Comparison of ENCODE assay signal across 22 cellular contexts in the genomic region with DNA sequence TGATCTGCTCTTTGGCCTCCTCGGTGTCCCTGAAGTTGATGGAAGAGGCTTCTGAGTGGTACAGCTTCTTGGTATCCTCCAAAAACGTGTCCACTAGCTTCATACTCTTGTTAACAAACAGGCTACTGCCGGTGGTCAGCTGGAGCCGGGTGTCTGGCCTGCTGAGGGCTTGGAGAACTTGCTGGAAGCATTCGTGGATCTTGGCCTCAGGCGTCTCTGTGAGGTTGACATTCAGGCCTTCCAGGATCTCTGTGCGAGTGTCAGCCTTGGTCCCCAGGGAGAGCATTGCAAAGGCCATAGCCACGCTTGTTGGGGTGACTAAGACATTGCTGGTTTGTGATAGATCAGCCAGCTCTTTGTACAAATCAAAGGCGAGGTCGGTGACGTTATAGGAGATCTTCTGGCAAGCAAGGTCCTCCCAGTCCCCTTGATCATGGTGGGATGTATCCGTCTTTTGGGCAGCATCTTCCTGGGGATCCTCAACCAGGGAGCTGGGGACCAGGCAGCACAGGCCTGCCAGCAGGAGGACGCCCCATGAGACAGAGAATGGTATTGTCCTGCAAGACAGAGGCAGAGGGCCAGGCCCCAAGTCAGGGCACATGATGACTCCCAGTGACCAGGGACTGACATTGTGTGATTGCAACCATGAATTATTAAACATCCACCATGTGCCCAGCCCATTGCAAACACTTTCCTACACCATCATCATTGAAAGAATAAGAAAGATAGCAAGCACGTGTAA. TPM values are rescaled to one million over a fixed set of nuclear protein-coding genes. Genes with fewer than 3 reads are reported as not detected.
DNase-seq lines count a peak whose midpoint lies in the region; ATAC-seq and TF ChIP-seq lines count a peak whose summit lies in the region.
"Had no signal": no experiment of that assay in that cellular context is flagged by ENCODE, and none has a peak within 500 bp of the region (broad histone marks: within the 10 kb centered on the region; RNA-seq: fewer than 3 reads in every experiment).

Gene SERPINA2, minus strand, starts transcription at position 553 of the 742 bp plus-strand sequence.

- DNase-seq in activated effector memory CD4-positive, alpha-beta T cell treated with anti-CD3 and anti-CD28 coated beads, Interleukin-2, amount 50 U/mL, for 16 hours, result peak; percentile 39
- DNase-seq in activated effector memory CD4-positive, alpha-beta T cell treated with Interleukin-2 at 50 U/mL for 16 hours, result no peak
- peak; percentile 50 for DNase-seq in RWPE2 (ENCODE audit: low spot score)
- DNase-seq in memory B cell (ENCODE audit: low spot score in 2 of 2), result no peak
- peak; percentile 45 for DNase-seq in upper lobe of right lung
- DNase-seq in stimulated activated CD4-positive, alpha-beta T cell treated with anti-CD3 and anti-CD28 coated beads, Interleukin-1b, Interleukin-23, amount 100 ng/mL, for 48 hours, result no peak
- no peak for DNase-seq in RWPE1 (ENCODE audit: low spot score)
- DNase-seq: AML-193, EL, GF-D8, H9, NCI-H1105, NCI-H146, NCI-H2029, NCI-H2227 treated with DMSO at 0.1 percent for 48 hours, NCI-H510A, NCI-H748 treated with DMSO at 0.1 percent for 48 hours had no signal

- H3K4me3 ChIP-seq in RWPE2 (ENCODE audit: severe bottlenecking) (no peak within 1 kb of the TSS), upper lobe of right lung (no peak within 1 kb of the TSS)

- peaks cover 12% of the 10 kb centered on the region for H3K27me3 Mint-ChIP-seq in memory B cell

- no peak for TF ChIP-seq CTCF in RWPE2 (IDR thresholded peaks at IDR 0.05; ENCODE audit: poor library complexity, severe bottlenecking)
- no peak for TF ChIP-seq CTCF in upper lobe of right lung (IDR thresholded peaks at IDR 0.05)
- no peak for TF ChIP-seq CTCF in RWPE1 (conservative IDR thresholded peaks at IDR 0.05; ENCODE audit: low read depth)

- peak within 1 kb of the TSS; percentile 65 for H3K27ac Mint-ChIP-seq in memory B cell
- H3K27ac Mint-ChIP-seq: H9 had no signal

- ATAC-seq in RWPE2 (ENCODE audit: low read depth) (no peak), memory B cell (ENCODE audit: low read depth) (no peak), upper lobe of right lung (no peak), HG03520 (IDR thresholded peaks at IDR 0.05; ENCODE audit: unreplicated experiment) (no peak)
- ATAC-seq: SK-N-SH treated with all-trans-retinoic acid at 6 μM for 48 hours had no signal

- H3K9me3 ChIP-seq in RWPE2 (ENCODE audit: severe bottlenecking) (no peaks in the 10 kb centered on the region), upper lobe of right lung (no peaks in the 10 kb centered on the region)

- no peaks in the 10 kb centered on the region for H3K36me3 Mint-ChIP-seq in memory B cell

- POLR2A ChIA-PET in RWPE1 (lab: Yijun Ruan, JAX; ENCODE audit: low non-redundant PET), result no interaction called here

- intact Hi-C loops in upper lobe of right lung (cut with DNase I), result no loop called here

- peaks cover 4% of the 10 kb centered on the region for H3K4me1 Mint-ChIP-seq in memory B cell

- CTCF ChIA-PET in RWPE1 (lab: Yijun Ruan, JAX), result no interaction called here

- H3K27me3 ChIP-seq in RWPE2 (ENCODE audit: insufficient read depth, poor library complexity, severe bottlenecking) (no peaks in the 10 kb centered on the region), upper lobe of right lung (no peaks in the 10 kb centered on the region)

- H3K4me1 ChIP-seq in RWPE2 (ENCODE audit: insufficient read depth, poor library complexity, severe bottlenecking), result no peaks in the 10 kb centered on the region
- no peaks in the 10 kb centered on the region for H3K4me1 ChIP-seq in upper lobe of right lung

- no peak within 1 kb of the TSS for H3K27ac ChIP-seq in RWPE2 (ENCODE audit: poor library complexity, severe bottlenecking)
- no peak within 1 kb of the TSS for H3K27ac ChIP-seq in upper lobe of right lung
- no peak within 1 kb of the TSS for H3K27ac ChIP-seq in RWPE1
- H3K27ac ChIP-seq: KMS-11 had no signal

- no peaks in the 10 kb centered on the region for H3K9me3 Mint-ChIP-seq in memory B cell
- H3K9me3 Mint-ChIP-seq: H9 had no signal

- no peaks in the 10 kb centered on the region for H3K36me3 ChIP-seq in RWPE2 (ENCODE audit: low read depth)
- H3K36me3 ChIP-seq in upper lobe of right lung, result no peaks in the 10 kb centered on the region

- no peak within 1 kb of the TSS for H3K4me3 Mint-ChIP-seq in memory B cell
- H3K4me3 Mint-ChIP-seq: H9 had no signal

RNA-seq across cellular contexts. Expression of gene SERPINA2, which starts in this region (rescaled TPM):
- not detected for total RNA-seq in upper lobe of right lung
- total RNA-seq: A172, H9, HT1080 had no signal

Comparison
In these comparisons a context has a peak if more than half of its experiments do, and no peak if none do; other contexts are left out.
1. DNase-seq: peak in activated effector memory CD4-positive, alpha-beta T cell treated with anti-CD3 and anti-CD28 coated beads, Interleukin-2, amount 50 U/mL, for 16 hours (single experiment) and RWPE2 (single experiment); none in activated effector memory CD4-positive, alpha-beta T cell treated with Interleukin-2 at 50 U/mL for 16 hours (single experiment), memory B cell (0 of 2), stimulated activated CD4-positive, alpha-beta T cell treated with anti-CD3 and anti-CD28 coated beads, Interleukin-1b, Interleukin-23, amount 100 ng/mL, for 48 hours (single experiment) and RWPE1 (single experiment).
2. Peak in DNase-seq in upper lobe of right lung; RNA of the gene not detected or under 1 TPM.